9 cellular contexts compared by ENCODE assay signal in genomic region chr11:6602096-6602940, GRCh38. TPM values are rescaled to one million over a fixed set of nuclear protein-coding genes. Genes with fewer than 3 reads are reported as not detected.
DNase-seq lines count a peak whose midpoint lies in the region; ATAC-seq and TF ChIP-seq lines count a peak whose summit lies in the region.
"Had no signal": no experiment of that assay in that cellular context is flagged by ENCODE, and none has a peak within 500 bp of the region (broad histone marks: within the 10 kb centered on the region; RNA-seq: fewer than 3 reads in every experiment).

No MANE protein-coding gene starts in this region.

- H3K9me3 ChIP-seq in iPS-18c (ENCODE audit: control insufficient read depth, insufficient read depth, low read length), result no peaks in the 10 kb centered on the region

- no peaks in the 10 kb centered on the region for H3K9me3 Mint-ChIP-seq in activated CD8-positive, alpha-beta T cell treated with anti-CD3 and anti-CD28 coated beads for 36 hours
- H3K9me3 Mint-ChIP-seq in stimulated activated naive B cell treated with anti-CD40 and anti-IgM and Interleukin-4, amounts not matched to agents 10 μg/mL and 1 μg/mL and 100 μg/mL, for 72 hours, result no peaks in the 10 kb centered on the region
- H3K9me3 Mint-ChIP-seq: effector memory CD8-positive, alpha-beta T cell had no signal

- intact Hi-C loops in activated CD8-positive, alpha-beta T cell treated with anti-CD3 and anti-CD28 coated beads for 36 hours (cut with micrococcal nuclease), result loop anchor here (10.0 kb wide), 2 partner anchors 52 to 208 kb away; partner anchors contain the start of genes DCHS1 and SMPD1

- H3K4me1 Mint-ChIP-seq in activated CD8-positive, alpha-beta T cell treated with anti-CD3 and anti-CD28 coated beads for 36 hours (ENCODE audit: low read depth), result peaks cover 46% of the 10 kb centered on the region
- H3K4me1 Mint-ChIP-seq in stimulated activated naive B cell treated with anti-CD40 and anti-IgM and Interleukin-4, amounts not matched to agents 10 μg/mL and 1 μg/mL and 100 μg/mL, for 72 hours, result peaks cover 9 to 30% of the 10 kb centered on the region in 2 donors

- H3K4me3 Mint-ChIP-seq in activated CD8-positive, alpha-beta T cell treated with anti-CD3 and anti-CD28 coated beads for 36 hours, result no peak overlapping the region
- H3K4me3 Mint-ChIP-seq in stimulated activated naive B cell treated with anti-CD40 and anti-IgM and Interleukin-4, amounts not matched to agents 10 μg/mL and 1 μg/mL and 100 μg/mL, for 72 hours, result no peak overlapping the region
- H3K4me3 Mint-ChIP-seq: effector memory CD8-positive, alpha-beta T cell had no signal

- H3K4me3 ChIP-seq in HFF-Myc (replicated peaks; ENCODE audit: low read depth, low read length), result peak overlapping the region; percentile 92
- H3K4me3 ChIP-seq in iPS-18c (ENCODE audit: insufficient read depth, low read depth, low read length), result peak overlapping the region; percentile 96

- POLR2A ChIA-PET in activated CD8-positive, alpha-beta T cell treated with anti-CD3 and anti-CD28 coated beads for 36 hours (lab: Charles Lee), result interaction anchor here (0.7 to 7.8 kb wide), 9 partner anchors 9 to 227 kb away, joined by 3 to 48 read pairs (median 3); partner anchors contain the start of genes MRPL17 and TPP1

- H3K27me3 Mint-ChIP-seq in activated CD8-positive, alpha-beta T cell treated with anti-CD3 and anti-CD28 coated beads for 36 hours, result no peaks in the 10 kb centered on the region
- no peaks in the 10 kb centered on the region for H3K27me3 Mint-ChIP-seq in stimulated activated naive B cell treated with anti-CD40 and anti-IgM and Interleukin-4, amounts not matched to agents 10 μg/mL and 1 μg/mL and 100 μg/mL, for 72 hours
- H3K27me3 Mint-ChIP-seq: effector memory CD8-positive, alpha-beta T cell had no signal

- CTCF ChIA-PET in activated CD8-positive, alpha-beta T cell treated with anti-CD3 and anti-CD28 coated beads for 36 hours (lab: Charles Lee), result interaction anchor here (0.7 to 4.0 kb wide), 11 partner anchors 9 to 156 kb away, joined by 3 to 32 read pairs (median 4); partner anchors contain the start of genes MRPL17 and TAF10

- H3K27ac Mint-ChIP-seq in activated CD8-positive, alpha-beta T cell treated with anti-CD3 and anti-CD28 coated beads for 36 hours, result peak overlapping the region; percentile 68
- peak overlapping the region; percentile 44 for H3K27ac Mint-ChIP-seq in stimulated activated naive B cell treated with anti-CD40 and anti-IgM and Interleukin-4, amounts not matched to agents 10 μg/mL and 1 μg/mL and 100 μg/mL, for 72 hours
- H3K27ac Mint-ChIP-seq: effector memory CD8-positive, alpha-beta T cell had no signal

- DNase-seq in HFF-Myc (ENCODE audit: extremely low read depth, low read depth) (no peak), NCI-H1694 treated with DMSO at 0.1 percent for 48 hours (lab: John Stamatoyannopoulos, UW) (no peak), DMS79 (lab: John Stamatoyannopoulos, UW) (no peak)
- DNase-seq in activated CD8-positive, alpha-beta T cell treated with anti-CD3 and anti-CD28 coated beads for 36 hours, result no peak
- DNase-seq in stimulated activated naive B cell treated with anti-CD40 and anti-IgM and Interleukin-4, amounts not matched to agents 10 μg/mL and 1 μg/mL and 100 μg/mL, for 72 hours, result no peak
- DNase-seq: effector memory CD8-positive, alpha-beta T cell; HCEC 1CT had no signal

- no peak for ATAC-seq in activated CD8-positive, alpha-beta T cell treated with anti-CD3 and anti-CD28 coated beads for 36 hours
- no peak for ATAC-seq in stimulated activated naive B cell treated with anti-CD40 and anti-IgM and Interleukin-4, amounts not matched to agents 10 μg/mL and 1 μg/mL and 100 μg/mL, for 72 hours (replicated peaks)
- no peak for ATAC-seq in HG03378 (IDR thresholded peaks at IDR 0.05; ENCODE audit: unreplicated experiment)

- H3K36me3 Mint-ChIP-seq in activated CD8-positive, alpha-beta T cell treated with anti-CD3 and anti-CD28 coated beads for 36 hours (ENCODE audit: low read depth), result peaks cover 36% of the 10 kb centered on the region
- H3K36me3 Mint-ChIP-seq in stimulated activated naive B cell treated with anti-CD40 and anti-IgM and Interleukin-4, amounts not matched to agents 10 μg/mL and 1 μg/mL and 100 μg/mL, for 72 hours, result peaks cover 22 to 37% of the 10 kb centered on the region in 2 donors

- TF ChIP-seq CTCF in HFF-Myc (IDR thresholded peaks at IDR 0.05; ENCODE audit: low read depth, low read length, missing control alignments), result no peak
- TF ChIP-seq CTCF in activated CD8-positive, alpha-beta T cell treated with anti-CD3 and anti-CD28 coated beads for 36 hours (IDR thresholded peaks at IDR 0.05), result no peak

RNA-seq across cellular contexts. Expression of gene RRP8, which starts 1.1 kb away (rescaled TPM):
- 10 to 100 TPM; 39.6 to 43.1 TPM for total RNA-seq in activated CD8-positive, alpha-beta T cell treated with anti-CD3 and anti-CD28 coated beads for 36 hours

RNA-seq across cellular contexts. Expression of gene ILK, which starts 1.3 kb away (rescaled TPM):
- 10 to 100 TPM; 70.6 to 71.7 TPM for total RNA-seq in activated CD8-positive, alpha-beta T cell treated with anti-CD3 and anti-CD28 coated beads for 36 hours

RNA-seq across cellular contexts. Expression of gene TAF10, which starts 9.7 kb away (rescaled TPM):
- total RNA-seq in activated CD8-positive, alpha-beta T cell treated with anti-CD3 and anti-CD28 coated beads for 36 hours, result 100 to 1,000 TPM; 151 to 160 TPM

RNA-seq across cellular contexts. Expression of gene TPP1, which starts 16.9 kb away (rescaled TPM):
- 10 to 100 TPM; 28.1 to 31.4 TPM for total RNA-seq in activated CD8-positive, alpha-beta T cell treated with anti-CD3 and anti-CD28 coated beads for 36 hours

RNA-seq across cellular contexts. Expression of gene DCHS1, which starts 53.3 kb away (rescaled TPM):
- 1 to 10 TPM; 1.6 TPM for total RNA-seq in activated CD8-positive, alpha-beta T cell treated with anti-CD3 and anti-CD28 coated beads for 36 hours
